Comparison of ENCODE assay signal across 22 cellular contexts in the genomic region with DNA sequence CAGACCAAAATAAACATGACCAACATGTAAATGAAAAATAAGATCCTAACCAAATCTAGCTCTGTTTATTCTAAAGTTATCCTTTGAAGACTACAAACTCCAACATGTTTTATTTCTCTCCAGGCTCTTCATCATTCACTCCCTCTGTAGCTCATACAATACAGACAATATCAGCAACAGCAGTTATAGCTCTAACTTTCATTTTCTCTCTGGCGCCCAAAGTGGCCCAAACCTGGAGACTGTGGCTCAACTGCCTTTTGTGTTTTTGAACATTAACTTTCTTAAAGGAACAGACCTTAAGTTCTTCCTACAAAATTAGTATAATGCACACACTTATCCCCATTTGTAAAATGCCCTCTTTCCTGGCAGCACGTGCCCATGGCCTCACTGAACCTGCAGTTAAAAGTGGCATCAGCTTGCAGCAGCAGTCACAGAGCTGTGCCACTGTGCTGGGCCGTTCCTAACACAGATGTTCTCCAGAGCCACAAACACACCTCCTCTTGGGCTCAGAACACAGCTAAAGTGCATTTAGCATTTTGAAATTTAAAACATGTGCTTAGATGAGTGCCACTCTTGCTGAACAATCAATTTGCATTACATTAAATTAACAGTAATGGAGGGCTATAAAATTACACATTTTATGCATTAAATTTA.
DNase-seq lines count a peak whose midpoint lies in the region; ATAC-seq, FAIRE-seq and TF ChIP-seq lines count a peak whose summit lies in the region.
"Had no signal": no experiment of that assay in that cellular context is flagged by ENCODE, and none has a peak within 500 bp of the region (broad histone marks: within the 10 kb centered on the region; RNA-seq: fewer than 3 reads in every experiment).

No MANE protein-coding gene starts in this region.

- H3K9ac ChIP-seq in MM.1S (ENCODE audit: low read length) (peak overlapping the region; percentile 36; the same call in 1 of the 2 replicates), endocrine pancreas (ENCODE audit: control insufficient read depth, insufficient read depth, low read length) (no peak overlapping the region)
- H3K9ac ChIP-seq: neural progenitor cell had no signal

- H3K4me1 ChIP-seq in MM.1S (ENCODE audit: low read length) (peaks cover 4% of the 10 kb centered on the region; the same call in 1 of the 2 replicates), endocrine pancreas (ENCODE audit: control insufficient read depth, insufficient read depth, low read length) (peaks cover 3% of the 10 kb centered on the region)
- H3K4me1 ChIP-seq: ascending aorta, right atrium auricular region had no signal

- peak overlapping the region; percentile 82 for H3K4me2 ChIP-seq in MM.1S (ENCODE audit: low read depth, low read length)
- H3K4me2 ChIP-seq: GM23338, neural progenitor cell had no signal

- H3K79me2 ChIP-seq in MM.1S (ENCODE audit: low read length), result no peaks in the 10 kb centered on the region

- H3K27ac ChIP-seq in MM.1S (ENCODE audit: low read length), result no peak overlapping the region
- H3K27ac ChIP-seq: ascending aorta, neural progenitor cell, right atrium auricular region, RWPE1 had no signal

- peak overlapping the region; percentile 46 for H3K4me3 ChIP-seq in MM.1S (ENCODE audit: low read length)
- peak overlapping the region; percentile 44 for H3K4me3 ChIP-seq in endocrine pancreas (ENCODE audit: control insufficient read depth, insufficient read depth, low read length)
- H3K4me3 ChIP-seq: ascending aorta, GM23338, neural progenitor cell, right atrium auricular region had no signal

- H3K9me3 ChIP-seq in MM.1S (replicated peaks; ENCODE audit: insufficient read depth, low read length) (no peaks in the 10 kb centered on the region), endocrine pancreas (ENCODE audit: control insufficient read depth, low read length) (no peaks in the 10 kb centered on the region)
- H3K9me3 ChIP-seq: ascending aorta, right atrium auricular region had no signal

- TF ChIP-seq CTCF in MM.1S (IDR thresholded peaks at IDR 0.05; ENCODE audit: low read length) (no peak), GM20000 (IDR thresholded peaks at IDR 0.05; ENCODE audit: extremely low read depth, missing control alignments) (no peak)

- no peak for ATAC-seq in GM18868 (IDR thresholded peaks at IDR 0.05; ENCODE audit: unreplicated experiment)
- ATAC-seq: GM23338; stimulated activated naive CD8-positive, alpha-beta T cell treated with anti-CD3 and anti-CD28 coated beads, Interleukin-15, Interleukin-2, amounts not matched to agents 100 U/mL and 50 U/mL, for 24 hours had no signal

- no peaks in the 10 kb centered on the region for H4K20me1 ChIP-seq in MM.1S (ENCODE audit: insufficient read depth, low read length)

- FAIRE-seq in urothelium cell line (lab: Jason Lieb, UNC), result peak; percentile 63
- FAIRE-seq: colon, small intestine, TTC549 had no signal

- H3F3A ChIP-seq in MM.1S (ENCODE audit: insufficient read depth, low read length), result no peaks in the 10 kb centered on the region

- H3K9me2 ChIP-seq in MM.1S (replicated peaks; ENCODE audit: insufficient read depth, low read length), result no peaks in the 10 kb centered on the region

- H3K36me3 ChIP-seq in MM.1S (replicated peaks; ENCODE audit: insufficient read depth, low read length) (no peaks in the 10 kb centered on the region), endocrine pancreas (ENCODE audit: control insufficient read depth, insufficient read depth, low read length) (no peaks in the 10 kb centered on the region)
- H3K36me3 ChIP-seq: ascending aorta, neural progenitor cell, right atrium auricular region had no signal

- H3K27me3 ChIP-seq in MM.1S (replicated peaks; ENCODE audit: insufficient read depth, low read length), result no peaks in the 10 kb centered on the region
- no peaks in the 10 kb centered on the region for H3K27me3 ChIP-seq in endocrine pancreas (ENCODE audit: control insufficient read depth, insufficient read depth, low read length)
- H3K27me3 ChIP-seq: ascending aorta, neural progenitor cell, right atrium auricular region had no signal

- peak; percentile 3 for DNase-seq in NCI-H748 (lab: John Stamatoyannopoulos, UW; ENCODE audit: unreplicated experiment)
- no peak for DNase-seq in NCI-H748 treated with DMSO at 0.1 percent for 48 hours (lab: John Stamatoyannopoulos, UW)
- peak; percentile 50 for DNase-seq in MM.1S
- DNase-seq in urothelium cell line (ENCODE audit: low spot score), result no peak
- no peak for DNase-seq in GM20000 (ENCODE audit: low spot score)
- DNase-seq: activated effector memory CD4-positive, alpha-beta T cell treated with anti-CD3 and anti-CD28 coated beads, Interleukin-2, amount 50 U/mL, for 16 hours; activated naive CD8-positive, alpha-beta T cell treated with anti-CD3 and anti-CD28 coated beads for 36 hours; activated T-cell treated with anti-CD3 and anti-CD28 coated beads, Interleukin-2, amount 50 U/mL, for 24 hours; NCI-H2029 treated with DMSO at 0.1 percent for 48 hours; NCI-H82; small intestine; stimulated activated naive CD8-positive, alpha-beta T cell treated with anti-CD3 and anti-CD28 coated beads, Interleukin-15, Interleukin-2, amounts not matched to agents 100 U/mL and 50 U/mL, for 24 hours; T-helper 1 cell had no signal

- peak overlapping the region; percentile 89 for H2AFZ ChIP-seq in MM.1S (ENCODE audit: low read length)
- H2AFZ ChIP-seq: GM23338, neural progenitor cell had no signal

Comparison
In these comparisons a context has a peak if more than half of its experiments do, and no peak if none do; other contexts are left out.
1. DNase-seq: peak in NCI-H748 (single experiment) and MM.1S (single experiment); none in NCI-H748 treated with DMSO at 0.1 percent for 48 hours (single experiment), urothelium cell line (single experiment) and GM20000 (single experiment).